In the genomic region with DNA sequence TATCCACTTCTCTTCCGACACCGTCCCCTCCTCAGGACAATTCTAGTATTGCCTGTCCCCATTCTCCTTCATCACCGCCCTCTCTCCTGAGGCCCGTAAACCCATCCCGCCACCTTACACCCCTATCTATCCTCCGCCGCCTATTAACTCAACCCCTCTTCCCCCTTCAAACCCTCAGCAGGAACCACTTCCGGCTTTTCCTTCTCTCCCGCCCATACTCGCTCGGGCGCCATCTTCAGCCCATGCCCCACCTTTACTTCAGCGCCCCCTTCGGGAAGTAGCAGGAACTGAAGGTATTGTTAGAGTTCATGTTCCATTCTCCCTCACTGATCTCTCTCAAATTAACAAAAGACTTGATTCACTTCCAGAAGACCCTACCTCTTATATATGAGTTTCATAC, we compare ENCODE assay signal across 1 cellular context.
TF ChIP-seq lines count a peak whose summit lies in the region.

No MANE protein-coding gene starts in this region.

TF ChIP-seq in K562, 482 proteins besides CTCF, POLR2A, EP300 and RAD21 (continued from another document):
- TF ChIP-seq, protein P1, sequence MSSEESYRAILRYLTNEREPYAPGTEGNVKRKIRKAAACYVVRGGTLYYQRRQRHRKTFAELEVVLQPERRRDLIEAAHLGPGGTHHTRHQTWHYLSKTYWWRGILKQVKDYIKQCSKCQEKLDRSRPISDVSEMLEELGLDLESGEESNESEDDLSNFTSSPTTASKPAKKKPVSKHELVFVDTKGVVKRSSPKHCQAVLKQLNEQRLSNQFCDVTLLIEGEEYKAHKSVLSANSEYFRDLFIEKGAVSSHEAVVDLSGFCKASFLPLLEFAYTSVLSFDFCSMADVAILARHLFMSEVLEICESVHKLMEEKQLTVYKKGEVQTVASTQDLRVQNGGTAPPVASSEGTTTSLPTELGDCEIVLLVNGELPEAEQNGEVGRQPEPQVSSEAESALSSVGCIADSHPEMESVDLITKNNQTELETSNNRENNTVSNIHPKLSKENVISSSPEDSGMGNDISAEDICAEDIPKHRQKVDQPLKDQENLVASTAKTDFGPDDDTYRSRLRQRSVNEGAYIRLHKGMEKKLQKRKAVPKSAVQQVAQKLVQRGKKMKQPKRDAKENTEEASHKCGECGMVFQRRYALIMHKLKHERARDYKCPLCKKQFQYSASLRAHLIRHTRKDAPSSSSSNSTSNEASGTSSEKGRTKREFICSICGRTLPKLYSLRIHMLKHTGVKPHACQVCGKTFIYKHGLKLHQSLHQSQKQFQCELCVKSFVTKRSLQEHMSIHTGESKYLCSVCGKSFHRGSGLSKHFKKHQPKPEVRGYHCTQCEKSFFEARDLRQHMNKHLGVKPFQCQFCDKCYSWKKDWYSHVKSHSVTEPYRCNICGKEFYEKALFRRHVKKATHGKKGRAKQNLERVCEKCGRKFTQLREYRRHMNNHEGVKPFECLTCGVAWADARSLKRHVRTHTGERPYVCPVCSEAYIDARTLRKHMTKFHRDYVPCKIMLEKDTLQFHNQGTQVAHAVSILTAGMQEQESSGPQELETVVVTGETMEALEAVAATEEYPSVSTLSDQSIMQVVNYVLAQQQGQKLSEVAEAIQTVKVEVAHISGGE (CRISPR knock-in tag; IDR thresholded peaks at IDR 0.05) = no peak
- TF ChIP-seq, protein P2, sequence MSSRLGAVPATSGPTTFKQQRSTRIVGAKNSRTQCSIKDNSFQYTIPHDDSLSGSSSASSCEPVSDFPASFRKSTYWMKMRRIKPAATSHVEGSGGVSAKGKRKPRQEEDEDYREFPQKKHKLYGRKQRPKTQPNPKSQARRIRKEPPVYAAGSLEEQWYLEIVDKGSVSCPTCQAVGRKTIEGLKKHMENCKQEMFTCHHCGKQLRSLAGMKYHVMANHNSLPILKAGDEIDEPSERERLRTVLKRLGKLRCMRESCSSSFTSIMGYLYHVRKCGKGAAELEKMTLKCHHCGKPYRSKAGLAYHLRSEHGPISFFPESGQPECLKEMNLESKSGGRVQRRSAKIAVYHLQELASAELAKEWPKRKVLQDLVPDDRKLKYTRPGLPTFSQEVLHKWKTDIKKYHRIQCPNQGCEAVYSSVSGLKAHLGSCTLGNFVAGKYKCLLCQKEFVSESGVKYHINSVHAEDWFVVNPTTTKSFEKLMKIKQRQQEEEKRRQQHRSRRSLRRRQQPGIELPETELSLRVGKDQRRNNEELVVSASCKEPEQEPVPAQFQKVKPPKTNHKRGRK (tag; IDR thresholded peaks at IDR 0.05) = no peak
- TF ChIP-seq, protein P3, sequence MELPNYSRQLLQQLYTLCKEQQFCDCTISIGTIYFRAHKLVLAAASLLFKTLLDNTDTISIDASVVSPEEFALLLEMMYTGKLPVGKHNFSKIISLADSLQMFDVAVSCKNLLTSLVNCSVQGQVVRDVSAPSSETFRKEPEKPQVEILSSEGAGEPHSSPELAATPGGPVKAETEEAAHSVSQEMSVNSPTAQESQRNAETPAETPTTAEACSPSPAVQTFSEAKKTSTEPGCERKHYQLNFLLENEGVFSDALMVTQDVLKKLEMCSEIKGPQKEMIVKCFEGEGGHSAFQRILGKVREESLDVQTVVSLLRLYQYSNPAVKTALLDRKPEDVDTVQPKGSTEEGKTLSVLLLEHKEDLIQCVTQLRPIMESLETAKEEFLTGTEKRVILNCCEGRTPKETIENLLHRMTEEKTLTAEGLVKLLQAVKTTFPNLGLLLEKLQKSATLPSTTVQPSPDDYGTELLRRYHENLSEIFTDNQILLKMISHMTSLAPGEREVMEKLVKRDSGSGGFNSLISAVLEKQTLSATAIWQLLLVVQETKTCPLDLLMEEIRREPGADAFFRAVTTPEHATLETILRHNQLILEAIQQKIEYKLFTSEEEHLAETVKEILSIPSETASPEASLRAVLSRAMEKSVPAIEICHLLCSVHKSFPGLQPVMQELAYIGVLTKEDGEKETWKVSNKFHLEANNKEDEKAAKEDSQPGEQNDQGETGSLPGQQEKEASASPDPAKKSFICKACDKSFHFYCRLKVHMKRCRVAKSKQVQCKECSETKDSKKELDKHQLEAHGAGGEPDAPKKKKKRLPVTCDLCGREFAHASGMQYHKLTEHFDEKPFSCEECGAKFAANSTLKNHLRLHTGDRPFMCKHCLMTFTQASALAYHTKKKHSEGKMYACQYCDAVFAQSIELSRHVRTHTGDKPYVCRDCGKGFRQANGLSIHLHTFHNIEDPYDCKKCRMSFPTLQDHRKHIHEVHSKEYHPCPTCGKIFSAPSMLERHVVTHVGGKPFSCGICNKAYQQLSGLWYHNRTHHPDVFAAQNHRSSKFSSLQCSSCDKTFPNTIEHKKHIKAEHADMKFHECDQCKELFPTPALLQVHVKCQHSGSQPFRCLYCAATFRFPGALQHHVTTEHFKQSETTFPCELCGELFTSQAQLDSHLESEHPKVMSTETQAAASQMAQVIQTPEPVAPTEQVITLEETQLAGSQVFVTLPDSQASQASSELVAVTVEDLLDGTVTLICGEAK (IDR thresholded peaks at IDR 0.05) = no peak
- TF ChIP-seq, protein P3 (CRISPR knock-in tag; IDR thresholded peaks at IDR 0.05) = no peak
- TF ChIP-seq LEF1 (IDR thresholded peaks at IDR 0.05) = no peak
- TF ChIP-seq, protein P4, sequence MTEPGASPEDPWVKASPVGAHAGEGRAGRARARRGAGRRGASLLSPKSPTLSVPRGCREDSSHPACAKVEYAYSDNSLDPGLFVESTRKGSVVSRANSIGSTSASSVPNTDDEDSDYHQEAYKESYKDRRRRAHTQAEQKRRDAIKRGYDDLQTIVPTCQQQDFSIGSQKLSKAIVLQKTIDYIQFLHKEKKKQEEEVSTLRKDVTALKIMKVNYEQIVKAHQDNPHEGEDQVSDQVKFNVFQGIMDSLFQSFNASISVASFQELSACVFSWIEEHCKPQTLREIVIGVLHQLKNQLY (CRISPR knock-in tag; conservative IDR thresholded peaks at IDR 0.05) = no peak
- no peak for TF ChIP-seq HNRNPK (IDR thresholded peaks at IDR 0.05; ENCODE audit: low read depth, low read length, poor library complexity, severe bottlenecking)
- TF ChIP-seq PHB (CRISPR knock-in tag; IDR thresholded peaks at IDR 0.05) = no peak
- 0 out of 2 replicates have a peak, but pooled peaks have one; percentile 46 for TF ChIP-seq CHAMP1 (IDR thresholded peaks at IDR 0.05)
- no peak for TF ChIP-seq NFATC3 (IDR thresholded peaks at IDR 0.05)
- no peak for TF ChIP-seq HMG20B (CRISPR knock-in tag; IDR thresholded peaks at IDR 0.05)
- TF ChIP-seq EHMT2 (IDR thresholded peaks at IDR 0.05) = peak; percentile 70; the same call in 1 of the 2 replicates
- no peak for TF ChIP-seq ZNF311 (CRISPR knock-in tag; IDR thresholded peaks at IDR 0.05)
- TF ChIP-seq ZNF224 (CRISPR knock-in tag; IDR thresholded peaks at IDR 0.05) = no peak
- TF ChIP-seq, protein P5, sequence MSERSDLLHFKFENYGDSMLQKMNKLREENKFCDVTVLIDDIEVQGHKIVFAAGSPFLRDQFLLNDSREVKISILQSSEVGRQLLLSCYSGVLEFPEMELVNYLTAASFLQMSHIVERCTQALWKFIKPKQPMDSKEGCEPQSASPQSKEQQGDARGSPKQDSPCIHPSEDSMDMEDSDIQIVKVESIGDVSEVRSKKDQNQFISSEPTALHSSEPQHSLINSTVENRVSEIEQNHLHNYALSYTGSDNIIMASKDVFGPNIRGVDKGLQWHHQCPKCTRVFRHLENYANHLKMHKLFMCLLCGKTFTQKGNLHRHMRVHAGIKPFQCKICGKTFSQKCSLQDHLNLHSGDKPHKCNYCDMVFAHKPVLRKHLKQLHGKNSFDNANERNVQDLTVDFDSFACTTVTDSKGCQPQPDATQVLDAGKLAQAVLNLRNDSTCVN (CRISPR knock-in tag; IDR thresholded peaks at IDR 0.05) = no peak
- no peak for TF ChIP-seq RB1 (IDR thresholded peaks at IDR 0.05; ENCODE audit: low read depth)
- TF ChIP-seq, protein P6, sequence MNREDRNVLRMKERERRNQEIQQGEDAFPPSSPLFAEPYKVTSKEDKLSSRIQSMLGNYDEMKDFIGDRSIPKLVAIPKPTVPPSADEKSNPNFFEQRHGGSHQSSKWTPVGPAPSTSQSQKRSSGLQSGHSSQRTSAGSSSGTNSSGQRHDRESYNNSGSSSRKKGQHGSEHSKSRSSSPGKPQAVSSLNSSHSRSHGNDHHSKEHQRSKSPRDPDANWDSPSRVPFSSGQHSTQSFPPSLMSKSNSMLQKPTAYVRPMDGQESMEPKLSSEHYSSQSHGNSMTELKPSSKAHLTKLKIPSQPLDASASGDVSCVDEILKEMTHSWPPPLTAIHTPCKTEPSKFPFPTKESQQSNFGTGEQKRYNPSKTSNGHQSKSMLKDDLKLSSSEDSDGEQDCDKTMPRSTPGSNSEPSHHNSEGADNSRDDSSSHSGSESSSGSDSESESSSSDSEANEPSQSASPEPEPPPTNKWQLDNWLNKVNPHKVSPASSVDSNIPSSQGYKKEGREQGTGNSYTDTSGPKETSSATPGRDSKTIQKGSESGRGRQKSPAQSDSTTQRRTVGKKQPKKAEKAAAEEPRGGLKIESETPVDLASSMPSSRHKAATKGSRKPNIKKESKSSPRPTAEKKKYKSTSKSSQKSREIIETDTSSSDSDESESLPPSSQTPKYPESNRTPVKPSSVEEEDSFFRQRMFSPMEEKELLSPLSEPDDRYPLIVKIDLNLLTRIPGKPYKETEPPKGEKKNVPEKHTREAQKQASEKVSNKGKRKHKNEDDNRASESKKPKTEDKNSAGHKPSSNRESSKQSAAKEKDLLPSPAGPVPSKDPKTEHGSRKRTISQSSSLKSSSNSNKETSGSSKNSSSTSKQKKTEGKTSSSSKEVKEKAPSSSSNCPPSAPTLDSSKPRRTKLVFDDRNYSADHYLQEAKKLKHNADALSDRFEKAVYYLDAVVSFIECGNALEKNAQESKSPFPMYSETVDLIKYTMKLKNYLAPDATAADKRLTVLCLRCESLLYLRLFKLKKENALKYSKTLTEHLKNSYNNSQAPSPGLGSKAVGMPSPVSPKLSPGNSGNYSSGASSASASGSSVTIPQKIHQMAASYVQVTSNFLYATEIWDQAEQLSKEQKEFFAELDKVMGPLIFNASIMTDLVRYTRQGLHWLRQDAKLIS (CRISPR knock-in tag; IDR thresholded peaks at IDR 0.05) = no peak
